8 cellular contexts compared by ENCODE assay signal in the genomic region with DNA sequence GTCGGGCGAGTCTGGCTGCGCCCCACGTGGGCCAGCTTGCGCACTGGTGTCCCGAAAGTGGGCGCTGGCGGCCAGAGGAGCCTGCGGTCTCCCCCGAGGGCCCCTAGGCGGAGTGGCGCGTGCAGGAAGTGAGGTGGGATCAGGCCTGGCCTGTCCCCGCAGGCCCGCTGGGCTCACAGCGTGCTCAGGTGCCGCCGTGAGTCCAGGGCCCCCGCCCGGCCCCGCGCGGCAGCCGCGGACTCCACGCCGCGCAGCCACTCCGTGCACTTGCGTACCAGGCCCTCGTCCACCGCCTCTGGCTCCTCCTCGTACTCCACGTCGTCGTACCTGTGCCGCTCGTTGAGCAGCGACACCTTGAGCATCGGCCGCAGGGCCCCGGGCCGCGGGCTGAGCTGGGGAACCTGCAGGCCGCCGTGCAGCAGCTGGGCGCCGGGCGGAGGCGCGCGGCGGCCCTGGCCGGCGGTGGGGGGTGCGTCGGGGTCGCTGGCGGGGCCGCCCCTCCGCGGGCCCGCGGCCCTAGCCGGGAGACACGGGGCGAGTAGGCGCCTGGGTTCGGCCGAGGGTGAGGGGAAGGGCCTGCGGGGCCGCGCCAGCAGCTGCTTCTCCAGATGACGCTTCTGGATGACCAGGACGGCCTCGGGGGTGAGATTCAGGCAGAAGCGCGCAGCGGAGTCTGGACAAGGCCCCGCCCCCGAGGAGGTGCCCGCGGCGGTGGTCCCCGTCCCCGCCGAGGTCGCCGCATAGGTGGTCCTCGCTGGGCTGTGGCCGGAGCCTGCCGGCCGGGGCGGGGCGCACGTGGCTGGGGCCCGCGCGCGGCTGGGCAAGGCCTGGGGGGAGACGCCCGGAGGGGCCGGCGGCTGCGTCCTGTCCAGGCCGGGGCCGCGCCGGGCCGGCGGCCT.
DNase-seq lines count a peak whose midpoint lies in the region; ATAC-seq lines count a peak whose summit lies in the region.

No MANE protein-coding gene starts in this region.

- H3K4me3 ChIP-seq in iPS-18a (ENCODE audit: low read length), result peak overlapping the region; percentile 35

- H3K27ac Mint-ChIP-seq in activated T-cell treated with anti-CD3 and anti-CD28 coated beads, Interleukin-2, amount 50 U/mL, for 24 hours, result no peak overlapping the region
- no peak overlapping the region for H3K27ac Mint-ChIP-seq in stimulated activated effector memory CD8-positive, alpha-beta T cell treated with anti-CD3 and anti-CD28 coated beads, Interleukin-12 subunit alpha, Interleukin-12 subunit beta, amount 100 ng/mL, for 72 hours

- no peaks in the 10 kb centered on the region for H3K9me3 ChIP-seq in iPS-18a (ENCODE audit: control insufficient read depth, low read depth, low read length)

- H3K36me3 Mint-ChIP-seq in activated T-cell treated with anti-CD3 and anti-CD28 coated beads, Interleukin-2, amount 50 U/mL, for 24 hours (ENCODE audit: low read depth), result no peaks in the 10 kb centered on the region
- no peaks in the 10 kb centered on the region for H3K36me3 Mint-ChIP-seq in stimulated activated effector memory CD8-positive, alpha-beta T cell treated with anti-CD3 and anti-CD28 coated beads, Interleukin-12 subunit alpha, Interleukin-12 subunit beta, amount 100 ng/mL, for 72 hours

- DNase-seq in stimulated activated CD4-positive, alpha-beta T cell treated with anti-CD3 and anti-CD28 coated beads, Interleukin-12 subunit alpha, Interleukin-12 subunit beta, amount 100 ng/mL, for 4 hours, result peak; percentile 21
- DNase-seq in stimulated activated CD4-positive, alpha-beta T cell treated with anti-CD3 and anti-CD28 coated beads, Interleukin-1b, Interleukin-23, amount 100 ng/mL, for 48 hours, result no peak
- peak; percentile 44 for DNase-seq in activated T-cell treated with anti-CD3 and anti-CD28 coated beads, Interleukin-2, amount 50 U/mL, for 24 hours
- peak in 1 of 2 donors; percentile 50 for DNase-seq in stimulated activated effector memory CD8-positive, alpha-beta T cell treated with anti-CD3 and anti-CD28 coated beads, Interleukin-12 subunit alpha, Interleukin-12 subunit beta, amount 100 ng/mL, for 72 hours (ENCODE audit: low spot score in 2 of 2)
- DNase-seq in pons (ENCODE audit: low spot score), result no peak
- DNase-seq in activated CD4-positive, CD25-positive, alpha-beta regulatory T cell treated with anti-CD3 and anti-CD28 coated beads, Interleukin-2, amount 50 U/mL, for 72 hours, result no peak

- no peaks in the 10 kb centered on the region for H3K36me3 ChIP-seq in iPS-18a (ENCODE audit: control insufficient read depth, low read depth, low read length)

- no peaks in the 10 kb centered on the region for H3K9me3 Mint-ChIP-seq in activated T-cell treated with anti-CD3 and anti-CD28 coated beads, Interleukin-2, amount 50 U/mL, for 24 hours
- H3K9me3 Mint-ChIP-seq in stimulated activated effector memory CD8-positive, alpha-beta T cell treated with anti-CD3 and anti-CD28 coated beads, Interleukin-12 subunit alpha, Interleukin-12 subunit beta, amount 100 ng/mL, for 72 hours, result no peaks in the 10 kb centered on the region

- no peak overlapping the region for H3K27ac ChIP-seq in iPS-18a (ENCODE audit: low read length)

- peak overlapping the region; percentile 53 for H3K4me3 Mint-ChIP-seq in activated T-cell treated with anti-CD3 and anti-CD28 coated beads, Interleukin-2, amount 50 U/mL, for 24 hours
- peak overlapping the region; percentile 47 for H3K4me3 Mint-ChIP-seq in stimulated activated effector memory CD8-positive, alpha-beta T cell treated with anti-CD3 and anti-CD28 coated beads, Interleukin-12 subunit alpha, Interleukin-12 subunit beta, amount 100 ng/mL, for 72 hours

- peaks cover 41% of the 10 kb centered on the region for H3K27me3 Mint-ChIP-seq in activated T-cell treated with anti-CD3 and anti-CD28 coated beads, Interleukin-2, amount 50 U/mL, for 24 hours

- peaks cover 66% of the 10 kb centered on the region for H3K27me3 ChIP-seq in iPS-18a (ENCODE audit: control insufficient read depth, insufficient read depth, low read length)

- peaks cover 7% of the 10 kb centered on the region for H3K4me1 Mint-ChIP-seq in activated T-cell treated with anti-CD3 and anti-CD28 coated beads, Interleukin-2, amount 50 U/mL, for 24 hours (ENCODE audit: low read depth)
- H3K4me1 Mint-ChIP-seq in stimulated activated effector memory CD8-positive, alpha-beta T cell treated with anti-CD3 and anti-CD28 coated beads, Interleukin-12 subunit alpha, Interleukin-12 subunit beta, amount 100 ng/mL, for 72 hours, result no peaks in the 10 kb centered on the region

- H3K9ac ChIP-seq in iPS-18a (ENCODE audit: low read length), result no peak overlapping the region

- peaks cover 6% of the 10 kb centered on the region for H3K4me1 ChIP-seq in iPS-18a (ENCODE audit: control insufficient read depth, low read depth, low read length)

- ATAC-seq in HG02981 (IDR thresholded peaks at IDR 0.05; ENCODE audit: unreplicated experiment), result peak; percentile 29
- ATAC-seq in stimulated activated effector memory CD8-positive, alpha-beta T cell treated with anti-CD3 and anti-CD28 coated beads, Interleukin-12 subunit alpha, Interleukin-12 subunit beta, amount 100 ng/mL, for 72 hours, result peak; percentile 50

Comparison
In these comparisons a context has a peak if more than half of its experiments do, and no peak if none do; other contexts are left out.
1. DNase-seq: peak in stimulated activated CD4-positive, alpha-beta T cell treated with anti-CD3 and anti-CD28 coated beads, Interleukin-12 subunit alpha, Interleukin-12 subunit beta, amount 100 ng/mL, for 4 hours (single experiment) and activated T-cell treated with anti-CD3 and anti-CD28 coated beads, Interleukin-2, amount 50 U/mL, for 24 hours (single experiment); none in stimulated activated CD4-positive, alpha-beta T cell treated with anti-CD3 and anti-CD28 coated beads, Interleukin-1b, Interleukin-23, amount 100 ng/mL, for 48 hours (single experiment), pons (single experiment) and activated CD4-positive, CD25-positive, alpha-beta regulatory T cell treated with anti-CD3 and anti-CD28 coated beads, Interleukin-2, amount 50 U/mL, for 72 hours (single experiment).